Comparison of ENCODE assay signal across 1 cellular context in genomic region chr14:101707863-101708620, GRCh38.
TF ChIP-seq lines count a peak whose summit lies in the region.

No MANE protein-coding gene starts in this region.

TF ChIP-seq in HCT116, 20 proteins besides CTCF, POLR2A, EP300 and RAD21 (continued from another document):
- TF ChIP-seq ZBTB33 (IDR thresholded peaks at IDR 0.05; ENCODE audit: extremely low read depth, insufficient replicate concordance, low read length) (no peak), YY1 (IDR thresholded peaks at IDR 0.05; ENCODE audit: extremely low read depth, insufficient replicate concordance, low read depth, low read length) (no peak), SIN3A (IDR thresholded peaks at IDR 0.05; ENCODE audit: low read depth) (no peak), CEBPB (IDR thresholded peaks at IDR 0.05; ENCODE audit: low read depth) (no peak), ZNF274 (IDR thresholded peaks at IDR 0.05; ENCODE audit: low read depth, low read length) (no peak), EZH2 (IDR thresholded peaks at IDR 0.05) (no peak), REST (IDR thresholded peaks at IDR 0.05; ENCODE audit: low read depth) (no peak)
